Comparison of ENCODE assay signal across 9 cellular contexts in the genomic region with DNA sequence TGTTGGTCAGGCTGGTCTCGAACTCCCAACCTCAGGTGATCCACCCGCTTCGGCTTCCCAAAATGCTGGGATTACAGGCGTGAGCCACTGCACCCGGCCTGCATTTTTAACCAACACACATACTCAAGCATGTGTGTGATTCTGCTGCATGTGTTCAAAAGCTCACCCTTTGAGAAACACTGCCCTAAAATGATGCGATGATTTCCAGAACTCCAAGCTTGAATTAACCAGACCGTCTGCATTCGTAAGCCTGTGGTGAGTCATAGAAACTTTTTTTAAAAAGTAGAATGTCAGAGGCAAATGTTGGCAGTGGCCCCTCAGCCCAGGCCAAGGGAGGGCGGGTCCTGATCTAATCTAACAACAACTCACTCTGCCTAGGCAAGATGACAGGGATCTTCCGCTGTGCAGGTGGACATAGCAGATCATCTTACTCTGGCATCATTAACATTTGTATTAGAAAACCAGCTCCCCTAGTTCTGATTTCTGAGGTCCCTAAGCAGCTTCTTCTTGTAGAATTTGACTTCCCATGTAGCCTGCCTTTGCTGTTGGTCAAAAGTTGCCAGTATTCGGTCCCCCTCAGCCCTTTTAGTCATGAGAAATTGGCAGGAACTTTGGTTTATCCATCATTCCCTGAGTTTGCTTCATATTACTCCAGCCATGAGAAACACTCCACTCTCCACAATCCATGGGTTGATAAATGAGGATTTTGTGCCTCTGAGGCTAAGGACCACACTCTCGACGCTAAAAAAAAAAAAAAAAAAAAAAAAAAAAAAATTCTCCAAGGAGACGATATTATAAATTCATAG.
A peak's percentile ranks its signal among the peaks of the same experiment; 100 is the strongest.
DNase-seq lines count a peak whose midpoint lies in the region; ATAC-seq, FAIRE-seq and TF ChIP-seq lines count a peak whose summit lies in the region.
"Had no signal": no experiment of that assay in that cellular context is flagged by ENCODE, and none has a peak within 500 bp of the region (broad histone marks: within the 10 kb centered on the region; RNA-seq: fewer than 3 reads in every experiment).

No MANE protein-coding gene starts in this region.

- no peak overlapping the region for H3K9ac ChIP-seq in fibroblast of lung (ENCODE audit: insufficient read depth, low read length)

- H3K4me3 Mint-ChIP-seq in Caco-2 (ENCODE audit: unreplicated experiment), result no peak overlapping the region
- H3K4me3 Mint-ChIP-seq: activated naive CD8-positive, alpha-beta T cell had no signal

- peaks cover 46% of the 10 kb centered on the region for H3K4me1 ChIP-seq in Caco-2
- H3K4me1 ChIP-seq in fibroblast of lung (ENCODE audit: control insufficient read depth, extremely low read depth, insufficient read depth, low read length), result peaks cover 13% of the 10 kb centered on the region

- H3K4me1 Mint-ChIP-seq in Caco-2 (ENCODE audit: low read depth, unreplicated experiment), result peaks cover 28% of the 10 kb centered on the region

- H3K27ac ChIP-seq in RWPE1 (peak overlapping the region; percentile 98), fibroblast of lung (ENCODE audit: insufficient read depth, low read length) (peak overlapping the region; percentile 63)

- ATAC-seq in omental fat pad (ENCODE audit: low FRiP score) (peak; percentile 91), GM18907 (IDR thresholded peaks at IDR 0.05; ENCODE audit: unreplicated experiment) (no peak)

- H3K36me3 ChIP-seq in Caco-2 (ENCODE audit: control insufficient read depth, insufficient read depth, low read length), result no peaks in the 10 kb centered on the region
- H3K36me3 ChIP-seq in fibroblast of lung (ENCODE audit: control insufficient read depth, insufficient read depth, low read length), result no peaks in the 10 kb centered on the region

- intact Hi-C loops in Caco-2 (cut with micrococcal nuclease; ENCODE audit: unreplicated experiment), result loop anchor here (1.0 kb wide), 1 partner anchor 42 kb away; no protein-coding TSS in a partner anchor

- peak overlapping the region; percentile 49 for H3K4me2 ChIP-seq in fibroblast of lung (ENCODE audit: extremely low read depth, insufficient read depth, low read length)

- BruUV-seq in Caco-2 (replicated peaks; lab: Mats Ljungman, UMichigan), result no TSS peak

- TF ChIP-seq CTCF in Caco-2 (IDR thresholded peaks at IDR 0.05; ENCODE audit: insufficient read depth in 1 of 2, low read depth in 1 of 2, low read length in 1 of 2, severe bottlenecking in 1 of 2, unreplicated experiment in 1 of 2), result no peak
- TF ChIP-seq CTCF in RWPE1 (conservative IDR thresholded peaks at IDR 0.05; ENCODE audit: low read depth), result no peak
- no peak for TF ChIP-seq CTCF in fibroblast of lung (conservative IDR thresholded peaks at IDR 0.05 in 1 of 2, IDR thresholded peaks at IDR 0.05 in 1 of 2; ENCODE audit: low read depth in 1 of 2, low read length in 2 of 2)
- TF ChIP-seq CTCF in omental fat pad (IDR thresholded peaks at IDR 0.05), result no peak
- no peak for TF ChIP-seq CTCF in D721Med (IDR thresholded peaks at IDR 0.05; ENCODE audit: insufficient read depth, missing control alignments)

- no peak overlapping the region for H2AFZ ChIP-seq in fibroblast of lung (ENCODE audit: low read length)

- H3K9me3 ChIP-seq in Caco-2, result no peaks in the 10 kb centered on the region
- no peaks in the 10 kb centered on the region for H3K9me3 ChIP-seq in fibroblast of lung (ENCODE audit: control insufficient read depth, insufficient read depth, low read depth, low read length)

- DNase-seq in Caco-2, result peak; percentile 66 to 77
- peak; percentile 80 for DNase-seq in RWPE1 (ENCODE audit: low spot score)
- peak; percentile 93 to 95 for DNase-seq in fibroblast of lung (ENCODE audit: low read depth in 2 of 2)
- DNase-seq in omental fat pad (ENCODE audit: low spot score), result peak; percentile 52
- no peak for DNase-seq in stimulated activated CD4-positive, alpha-beta T cell treated with anti-CD3 and anti-CD28 coated beads, Interleukin-1b, Interleukin-23, amount 100 ng/mL, for 48 hours
- no peak for DNase-seq in D721Med (ENCODE audit: insufficient read length, low spot score)
- no peak for DNase-seq in DMS114 treated with DMSO at 0.1 percent for 48 hours (lab: John Stamatoyannopoulos, UW; ENCODE audit: unreplicated experiment)

- H4K20me1 ChIP-seq in fibroblast of lung (ENCODE audit: control insufficient read depth, extremely low read depth, insufficient read depth, low read length), result no peaks in the 10 kb centered on the region

- no peaks in the 10 kb centered on the region for H3K36me3 Mint-ChIP-seq in Caco-2 (ENCODE audit: insufficient read depth, unreplicated experiment)
- H3K36me3 Mint-ChIP-seq: activated naive CD8-positive, alpha-beta T cell had no signal

- CTCF ChIA-PET in Caco-2 (lab: Charles Lee), result no interaction called here
- CTCF ChIA-PET in RWPE1 (lab: Yijun Ruan, JAX), result interaction anchor here (0.6 to 1.2 kb wide), 6 partner anchors 60 to 1750 kb away, joined by 3 to 7 read pairs (median 5); no protein-coding TSS in a partner anchor

- H3K4me3 ChIP-seq in Caco-2 (ENCODE audit: low read depth, low read length) (no peak overlapping the region), fibroblast of lung (replicated peaks in 1 of 4; ENCODE audit: control extremely low read depth in 1 of 4, insufficient read depth in 1 of 4, low read depth in 3 of 4, low read length in 4 of 4) (no peak overlapping the region)

- no peak for FAIRE-seq in D721Med (lab: Jason Lieb, UNC)

- H3K79me2 ChIP-seq in fibroblast of lung (ENCODE audit: control insufficient read depth, insufficient read depth, low read length), result no peaks in the 10 kb centered on the region

- H3K27me3 Mint-ChIP-seq in Caco-2 (ENCODE audit: insufficient read depth, unreplicated experiment), result no peaks in the 10 kb centered on the region

- peak overlapping the region; percentile 91 for H3K27ac Mint-ChIP-seq in Caco-2 (ENCODE audit: unreplicated experiment)
- H3K27ac Mint-ChIP-seq: activated naive CD8-positive, alpha-beta T cell had no signal

- no peaks in the 10 kb centered on the region for H3K27me3 ChIP-seq in Caco-2 (replicated peaks; ENCODE audit: control insufficient read depth, insufficient read depth, low read length)
- H3K27me3 ChIP-seq in fibroblast of lung (ENCODE audit: control insufficient read depth, insufficient read depth, low read length), result no peaks in the 10 kb centered on the region

- peaks cover 12% of the 10 kb centered on the region for H3K9me3 Mint-ChIP-seq in Caco-2 (ENCODE audit: unreplicated experiment)

- POLR2A ChIA-PET in Caco-2 (lab: Charles Lee), result no interaction called here
- POLR2A ChIA-PET in RWPE1 (lab: Yijun Ruan, JAX; ENCODE audit: low non-redundant PET), result no interaction called here

Comparison
In these comparisons a context has a peak if more than half of its experiments do, and no peak if none do; other contexts are left out.
1. DNase-seq: peak in Caco-2 (2 of 2), RWPE1 (single experiment), fibroblast of lung (2 of 2) and omental fat pad (single experiment); none in stimulated activated CD4-positive, alpha-beta T cell treated with anti-CD3 and anti-CD28 coated beads, Interleukin-1b, Interleukin-23, amount 100 ng/mL, for 48 hours (single experiment), D721Med (single experiment) and DMS114 treated with DMSO at 0.1 percent for 48 hours (single experiment).